In genomic region chr3:33579843-33580242, GRCh38 we compare ENCODE assay signal across 1 cellular context.
TF ChIP-seq lines count a peak whose summit lies in the region.

No MANE protein-coding gene starts in this region.

TF ChIP-seq in H1, 55 proteins besides CTCF, POLR2A, EP300 and RAD21 (continued from another document):
- TF ChIP-seq CTBP2 (IDR thresholded peaks at IDR 0.05; ENCODE audit: borderline replicate concordance, insufficient read depth, insufficient read length, low read length): no peak
- TF ChIP-seq CEBPB (IDR thresholded peaks at IDR 0.05; ENCODE audit: low read depth, low read length): no peak
- no peak for TF ChIP-seq E2F6 (IDR thresholded peaks at IDR 0.05)
TF ChIP-seq in H1: peak in this region for 0.
